In the genomic region with DNA sequence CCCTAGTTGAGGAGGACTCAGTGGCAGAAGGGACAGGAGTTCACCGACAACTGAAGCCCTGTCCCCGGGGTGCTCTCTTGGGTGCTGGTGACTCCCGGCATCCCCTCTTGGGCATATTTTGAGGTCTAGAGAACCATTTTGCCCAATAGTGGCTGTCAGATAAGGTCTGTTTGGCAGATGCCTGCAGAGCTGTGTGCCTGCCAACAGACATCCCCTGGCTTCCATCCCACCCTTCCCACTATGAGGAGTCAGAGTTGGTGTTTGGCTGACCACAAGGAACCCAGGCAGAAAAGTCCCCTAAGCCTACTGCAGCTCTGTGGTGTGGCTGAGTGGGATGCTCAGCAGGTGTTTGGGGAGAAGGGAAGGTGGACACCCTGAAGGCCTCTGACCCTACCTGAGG, we compare ENCODE assay signal across 23 cellular contexts.
DNase-seq lines count a peak whose midpoint lies in the region; ATAC-seq lines count a peak whose summit lies in the region.
"Had no signal": no experiment of that assay in that cellular context is flagged by ENCODE, and none has a peak within 500 bp of the region (broad histone marks: within the 10 kb centered on the region; RNA-seq: fewer than 3 reads in every experiment).

No MANE protein-coding gene starts in this region.

- H3K27ac Mint-ChIP-seq in activated CD4-positive, alpha-beta T cell treated with anti-CD3 and anti-CD28 coated beads, Interleukin-2, amount 10 ng/mL, durations not matched to agents 7 days and 5 days = peak overlapping the region; percentile 17
- H3K27ac Mint-ChIP-seq in activated naive CD8-positive, alpha-beta T cell treated with anti-CD3 and anti-CD28 coated beads, Interleukin-2, amount 10 ng/mL, durations not matched to agents 7 days and 5 days = peak overlapping the region; percentile 23
- H3K27ac Mint-ChIP-seq in natural killer cell treated with Interleukin-12 subunit alpha and Interleukin-12 subunit beta and Interleukin-15 and Interleukin-18, amount 100 ng/mL, for 72 hours = peak overlapping the region; percentile 95 to 99
- H3K27ac Mint-ChIP-seq: IgD-negative memory B cell had no signal

- H3K4me1 Mint-ChIP-seq in activated CD4-positive, alpha-beta T cell treated with anti-CD3 and anti-CD28 coated beads, Interleukin-2, amount 10 ng/mL, durations not matched to agents 7 days and 5 days = peaks cover 81% of the 10 kb centered on the region
- H3K4me1 Mint-ChIP-seq in activated naive CD8-positive, alpha-beta T cell treated with anti-CD3 and anti-CD28 coated beads, Interleukin-2, amount 10 ng/mL, durations not matched to agents 7 days and 5 days = peaks cover 54% of the 10 kb centered on the region
- H3K4me1 Mint-ChIP-seq in natural killer cell treated with Interleukin-12 subunit alpha and Interleukin-12 subunit beta and Interleukin-15 and Interleukin-18, amount 100 ng/mL, for 72 hours (ENCODE audit: low read depth in 2 of 2) = peaks cover 65 to 70% of the 10 kb centered on the region in 2 donors

- POLR2A ChIA-PET in activated CD4-positive, alpha-beta T cell treated with anti-CD3 and anti-CD28 coated beads, Interleukin-2, amount 10 ng/mL, durations not matched to agents 7 days and 5 days (lab: Charles Lee) = no interaction called here
- POLR2A ChIA-PET in activated naive CD8-positive, alpha-beta T cell treated with anti-CD3 and anti-CD28 coated beads, Interleukin-2, amount 10 ng/mL, durations not matched to agents 7 days and 5 days (lab: Charles Lee) = interaction anchor here (5.6 kb wide), 1 partner anchor 10 kb away, joined by 56 read pairs; no protein-coding TSS in a partner anchor

- CTCF ChIA-PET in activated CD4-positive, alpha-beta T cell treated with anti-CD3 and anti-CD28 coated beads, Interleukin-2, amount 10 ng/mL, durations not matched to agents 7 days and 5 days (lab: Charles Lee) = interaction anchor here (0.8 to 5.9 kb wide), 5 partner anchors 9 to 120 kb away, joined by 3 to 39 read pairs (median 4); no protein-coding TSS in a partner anchor

- H3K9me3 Mint-ChIP-seq in activated CD4-positive, alpha-beta T cell treated with anti-CD3 and anti-CD28 coated beads, Interleukin-2, amount 10 ng/mL, durations not matched to agents 7 days and 5 days = peaks cover 38% of the 10 kb centered on the region
- peaks cover 8% of the 10 kb centered on the region for H3K9me3 Mint-ChIP-seq in activated naive CD8-positive, alpha-beta T cell treated with anti-CD3 and anti-CD28 coated beads, Interleukin-2, amount 10 ng/mL, durations not matched to agents 7 days and 5 days
- peaks cover 6% of the 10 kb centered on the region for H3K9me3 Mint-ChIP-seq in natural killer cell treated with Interleukin-12 subunit alpha and Interleukin-12 subunit beta and Interleukin-15 and Interleukin-18, amount 100 ng/mL, for 72 hours
- H3K9me3 Mint-ChIP-seq: central memory CD8-positive, alpha-beta T cell had no signal

- no peak overlapping the region for H3K4me3 Mint-ChIP-seq in activated CD4-positive, alpha-beta T cell treated with anti-CD3 and anti-CD28 coated beads, Interleukin-2, amount 10 ng/mL, durations not matched to agents 7 days and 5 days
- H3K4me3 Mint-ChIP-seq in activated naive CD8-positive, alpha-beta T cell treated with anti-CD3 and anti-CD28 coated beads, Interleukin-2, amount 10 ng/mL, durations not matched to agents 7 days and 5 days = no peak overlapping the region
- H3K4me3 Mint-ChIP-seq in natural killer cell treated with Interleukin-12 subunit alpha and Interleukin-12 subunit beta and Interleukin-15 and Interleukin-18, amount 100 ng/mL, for 72 hours = peak overlapping the region; percentile 34
- H3K4me3 Mint-ChIP-seq: central memory CD8-positive, alpha-beta T cell; IgD-negative memory B cell had no signal

- peaks cover 69% of the 10 kb centered on the region for H3K36me3 Mint-ChIP-seq in activated CD4-positive, alpha-beta T cell treated with anti-CD3 and anti-CD28 coated beads, Interleukin-2, amount 10 ng/mL, durations not matched to agents 7 days and 5 days (ENCODE audit: low read depth)
- peaks cover 41% of the 10 kb centered on the region for H3K36me3 Mint-ChIP-seq in activated naive CD8-positive, alpha-beta T cell treated with anti-CD3 and anti-CD28 coated beads, Interleukin-2, amount 10 ng/mL, durations not matched to agents 7 days and 5 days
- peaks cover 20% of the 10 kb centered on the region for H3K36me3 Mint-ChIP-seq in natural killer cell treated with Interleukin-12 subunit alpha and Interleukin-12 subunit beta and Interleukin-15 and Interleukin-18, amount 100 ng/mL, for 72 hours

- H3K27me3 Mint-ChIP-seq in activated CD4-positive, alpha-beta T cell treated with anti-CD3 and anti-CD28 coated beads, Interleukin-2, amount 10 ng/mL, durations not matched to agents 7 days and 5 days = no peaks in the 10 kb centered on the region
- no peaks in the 10 kb centered on the region for H3K27me3 Mint-ChIP-seq in activated naive CD8-positive, alpha-beta T cell treated with anti-CD3 and anti-CD28 coated beads, Interleukin-2, amount 10 ng/mL, durations not matched to agents 7 days and 5 days
- H3K27me3 Mint-ChIP-seq in natural killer cell treated with Interleukin-12 subunit alpha and Interleukin-12 subunit beta and Interleukin-15 and Interleukin-18, amount 100 ng/mL, for 72 hours = no peaks in the 10 kb centered on the region
- H3K27me3 Mint-ChIP-seq: central memory CD8-positive, alpha-beta T cell; IgD-negative memory B cell had no signal

- ATAC-seq in activated naive CD8-positive, alpha-beta T cell treated with anti-CD3 and anti-CD28 coated beads, Interleukin-2, amount 10 ng/mL, durations not matched to agents 7 days and 5 days (ENCODE audit: low read depth) = no peak
- ATAC-seq in natural killer cell treated with Interleukin-12 subunit alpha and Interleukin-12 subunit beta and Interleukin-15 and Interleukin-18, amount 100 ng/mL, for 72 hours = no peak
- no peak for ATAC-seq in GM18861 (IDR thresholded peaks at IDR 0.05; ENCODE audit: unreplicated experiment)
- ATAC-seq: A549; activated naive CD4-positive, alpha-beta T cell treated with anti-CD3 and anti-CD28 coated beads, Interleukin-2, amount 50 U/mL, for 72 hours; left lobe of liver had no signal

- DNase-seq in activated CD4-positive, alpha-beta T cell treated with anti-CD3 and anti-CD28 coated beads, Interleukin-2, amount 10 ng/mL, durations not matched to agents 7 days and 5 days = no peak
- no peak for DNase-seq in activated CD4-positive, alpha-beta T cell treated with anti-CD3 and anti-CD28 coated beads for 1 hour
- DNase-seq in EH (ENCODE audit: low read depth) (peak; percentile 22), NCI-H1092 treated with DMSO at 0.1 percent for 48 hours (lab: John Stamatoyannopoulos, UW) (no peak), pons (ENCODE audit: low spot score) (no peak)
- DNase-seq in activated naive CD8-positive, alpha-beta T cell treated with anti-CD3 and anti-CD28 coated beads, Interleukin-2, amount 10 ng/mL, durations not matched to agents 7 days and 5 days = no peak
- DNase-seq in natural killer cell treated with Interleukin-12 subunit alpha and Interleukin-12 subunit beta and Interleukin-15 and Interleukin-18, amount 100 ng/mL, for 72 hours (ENCODE audit: low spot score) = no peak
- DNase-seq: BE2C, hypothalamus, mesenchymal stem cell, NCI-H1105, NCI-H1930, NCI-H526, SHP77 treated with DMSO at 0.1 percent for 48 hours, sigmoid colon, stomach, tibial artery had no signal

Comparison
In these comparisons a context has a peak if more than half of its experiments do, and no peak if none do; other contexts are left out.
1. H3K27ac Mint-ChIP-seq: peak in every context shown above with its lines; median percentile 97 in natural killer cell treated with Interleukin-12 subunit alpha and Interleukin-12 subunit beta and Interleukin-15 and Interleukin-18, amount 100 ng/mL, for 72 hours; 23 in activated naive CD8-positive, alpha-beta T cell treated with anti-CD3 and anti-CD28 coated beads, Interleukin-2, amount 10 ng/mL, durations not matched to agents 7 days and 5 days; 17 in activated CD4-positive, alpha-beta T cell treated with anti-CD3 and anti-CD28 coated beads, Interleukin-2, amount 10 ng/mL, durations not matched to agents 7 days and 5 days.